Comparison of ENCODE assay signal across 8 cellular contexts in the genomic region with DNA sequence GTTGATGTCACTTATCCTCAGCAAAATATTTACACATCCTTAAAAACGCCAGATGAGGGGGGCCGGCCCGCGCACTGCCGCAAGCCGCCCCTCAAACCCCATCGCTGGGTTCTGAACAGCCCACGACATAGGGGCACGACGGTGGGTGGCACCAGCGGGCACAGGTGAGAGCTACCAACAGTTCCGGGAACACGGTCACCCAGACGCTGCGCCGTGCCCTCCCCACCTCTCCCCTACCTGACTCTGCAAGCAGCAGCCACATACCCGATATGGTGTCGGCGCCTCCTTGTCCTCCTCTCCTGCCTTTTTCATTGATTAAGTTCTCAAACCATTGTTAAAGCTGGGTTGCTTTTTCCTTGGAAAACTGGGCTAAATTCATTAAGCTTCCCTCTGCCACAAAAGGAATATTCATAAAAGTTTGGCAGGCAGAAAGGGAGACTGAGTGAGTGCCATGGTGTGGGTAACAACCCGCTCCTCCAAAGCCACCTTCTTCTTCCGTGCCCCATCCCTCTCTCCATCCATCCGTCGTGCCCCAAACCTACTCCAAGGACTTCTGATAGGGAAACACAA. TPM values are rescaled to one million over a fixed set of nuclear protein-coding genes. Genes with fewer than 3 reads are reported as not detected.
A peak's percentile ranks its signal among the peaks of the same experiment; 100 is the strongest.
DNase-seq lines count a peak whose midpoint lies in the region; ATAC-seq, FAIRE-seq and TF ChIP-seq lines count a peak whose summit lies in the region.

No MANE protein-coding gene starts in this region.

- CTCF ChIA-PET in activated CD4-positive, alpha-beta memory T cell treated with anti-CD3 and anti-CD28 coated beads for 36 hours (lab: Charles Lee) = no interaction called here
- CTCF ChIA-PET in activated CD4-positive, alpha-beta memory T cell treated with anti-CD3 and anti-CD28 coated beads, Interleukin-2, amount 10 ng/mL, durations not matched to agents 7 days and 5 days (lab: Charles Lee) = no interaction called here

- H3K4me3 ChIP-seq in lower leg skin (ENCODE audit: low read depth, poor library complexity, severe bottlenecking) (peak overlapping the region; percentile 55), thoracic aorta (peak overlapping the region; percentile 75)

- no peaks in the 10 kb centered on the region for H3K36me3 Mint-ChIP-seq in activated CD4-positive, alpha-beta memory T cell treated with anti-CD3 and anti-CD28 coated beads for 36 hours
- H3K36me3 Mint-ChIP-seq in activated CD4-positive, alpha-beta memory T cell treated with anti-CD3 and anti-CD28 coated beads, Interleukin-2, amount 10 ng/mL, durations not matched to agents 7 days and 5 days (ENCODE audit: low read depth) = no peaks in the 10 kb centered on the region
- H3K36me3 Mint-ChIP-seq in activated naive CD8-positive, alpha-beta T cell = no peaks in the 10 kb centered on the region

- H3K27ac Mint-ChIP-seq in activated CD4-positive, alpha-beta memory T cell treated with anti-CD3 and anti-CD28 coated beads for 36 hours = no peak overlapping the region
- no peak overlapping the region for H3K27ac Mint-ChIP-seq in activated CD4-positive, alpha-beta memory T cell treated with anti-CD3 and anti-CD28 coated beads, Interleukin-2, amount 10 ng/mL, durations not matched to agents 7 days and 5 days
- H3K27ac Mint-ChIP-seq in activated naive CD8-positive, alpha-beta T cell = no peak overlapping the region

- intact Hi-C loops in activated CD4-positive, alpha-beta memory T cell treated with anti-CD3 and anti-CD28 coated beads for 36 hours (cut with micrococcal nuclease) = no loop called here
- intact Hi-C loops in lower leg skin (cut with DNase I; ENCODE audit: low total_unique reads) = no loop called here

- FAIRE-seq in HTR-8/SVneo (lab: Jason Lieb, UNC) = no peak

- no peak for TF ChIP-seq POLR2A in lower leg skin (IDR thresholded peaks at IDR 0.05)

- no peaks in the 10 kb centered on the region for H3K27me3 ChIP-seq in thoracic aorta (replicated peaks; ENCODE audit: insufficient read depth)

- ATAC-seq in thoracic aorta (ENCODE audit: insufficient number of reproducible peaks, low FRiP score, low read depth) = no peak
- ATAC-seq in GM18873 (IDR thresholded peaks at IDR 0.05; ENCODE audit: low FRiP score, unreplicated experiment) = no peak

- peaks cover 5% of the 10 kb centered on the region for H3K4me1 Mint-ChIP-seq in activated CD4-positive, alpha-beta memory T cell treated with anti-CD3 and anti-CD28 coated beads for 36 hours (ENCODE audit: low read depth)
- H3K4me1 Mint-ChIP-seq in activated CD4-positive, alpha-beta memory T cell treated with anti-CD3 and anti-CD28 coated beads, Interleukin-2, amount 10 ng/mL, durations not matched to agents 7 days and 5 days = peaks cover 4% of the 10 kb centered on the region
- peaks cover 10% of the 10 kb centered on the region for H3K4me1 Mint-ChIP-seq in activated naive CD8-positive, alpha-beta T cell (ENCODE audit: low read depth)

- no peaks in the 10 kb centered on the region for H3K9me3 Mint-ChIP-seq in activated CD4-positive, alpha-beta memory T cell treated with anti-CD3 and anti-CD28 coated beads for 36 hours
- H3K9me3 Mint-ChIP-seq in activated CD4-positive, alpha-beta memory T cell treated with anti-CD3 and anti-CD28 coated beads, Interleukin-2, amount 10 ng/mL, durations not matched to agents 7 days and 5 days = no peaks in the 10 kb centered on the region
- no peaks in the 10 kb centered on the region for H3K9me3 Mint-ChIP-seq in activated naive CD8-positive, alpha-beta T cell (ENCODE audit: low read depth)

- no peaks in the 10 kb centered on the region for H3K9me3 ChIP-seq in thoracic aorta

- POLR2A ChIA-PET in activated CD4-positive, alpha-beta memory T cell treated with anti-CD3 and anti-CD28 coated beads for 36 hours (lab: Charles Lee) = no interaction called here
- POLR2A ChIA-PET in activated CD4-positive, alpha-beta memory T cell treated with anti-CD3 and anti-CD28 coated beads, Interleukin-2, amount 10 ng/mL, durations not matched to agents 7 days and 5 days (lab: Charles Lee) = no interaction called here

- TF ChIP-seq CTCF in lower leg skin (IDR thresholded peaks at IDR 0.05) (no peak), thoracic aorta (IDR thresholded peaks at IDR 0.05) (no peak), GM10266 (IDR thresholded peaks at IDR 0.05; ENCODE audit: control insufficient read depth, insufficient read depth, low read depth, missing control alignments) (no peak)

- peak overlapping the region; percentile 68 for H3K4me3 Mint-ChIP-seq in activated CD4-positive, alpha-beta memory T cell treated with anti-CD3 and anti-CD28 coated beads for 36 hours
- no peak overlapping the region for H3K4me3 Mint-ChIP-seq in activated CD4-positive, alpha-beta memory T cell treated with anti-CD3 and anti-CD28 coated beads, Interleukin-2, amount 10 ng/mL, durations not matched to agents 7 days and 5 days
- H3K4me3 Mint-ChIP-seq in activated naive CD8-positive, alpha-beta T cell = peak overlapping the region; percentile 86

- 1 to 45% methylated on average over 20 to 23 of the region's 23 CpGs for WGBS in lower leg skin, 2 donors

- no peaks in the 10 kb centered on the region for H3K36me3 ChIP-seq in thoracic aorta

- H3K27me3 Mint-ChIP-seq in activated CD4-positive, alpha-beta memory T cell treated with anti-CD3 and anti-CD28 coated beads for 36 hours = peaks cover 36% of the 10 kb centered on the region
- H3K27me3 Mint-ChIP-seq in activated CD4-positive, alpha-beta memory T cell treated with anti-CD3 and anti-CD28 coated beads, Interleukin-2, amount 10 ng/mL, durations not matched to agents 7 days and 5 days = peaks cover 41% of the 10 kb centered on the region
- H3K27me3 Mint-ChIP-seq in activated naive CD8-positive, alpha-beta T cell = peaks cover 4% of the 10 kb centered on the region

- peak overlapping the region in 1 of 2 donors; percentile 37 for H3K27ac ChIP-seq in thoracic aorta

- H3K4me1 ChIP-seq in thoracic aorta (ENCODE audit: control insufficient read depth in 1 of 2, low read depth in 2 of 2) = peaks cover 0 to 6% of the 10 kb centered on the region in 2 donors

- peak; percentile 20 for DNase-seq in activated CD4-positive, alpha-beta memory T cell treated with anti-CD3 and anti-CD28 coated beads for 36 hours
- DNase-seq in activated CD4-positive, alpha-beta memory T cell treated with anti-CD3 and anti-CD28 coated beads, Interleukin-2, amount 10 ng/mL, durations not matched to agents 7 days and 5 days = no peak
- DNase-seq in lower leg skin (ENCODE audit: low spot score in 2 of 2) = no peak
- no peak for DNase-seq in thoracic aorta (ENCODE audit: low spot score)
- DNase-seq in HTR-8/SVneo (ENCODE audit: insufficient read length, low spot score) = no peak
- DNase-seq in GM10266 (ENCODE audit: extremely low spot score) = no peak

RNA-seq across cellular contexts. Expression of a gene that starts 1.4 kb away (rescaled TPM):
- under 1 TPM; 0.39 to 0.43 TPM for total RNA-seq in activated CD4-positive, alpha-beta memory T cell treated with anti-CD3 and anti-CD28 coated beads for 36 hours
- not detected for total RNA-seq in activated CD4-positive, alpha-beta memory T cell treated with anti-CD3 and anti-CD28 coated beads, Interleukin-2, amount 10 ng/mL, durations not matched to agents 7 days and 5 days
- 10 to 100 TPM in 2 of 4 donors, 1 to 10 TPM in 2; 3.9 to 13.3 (median 8.8) TPM for total RNA-seq in lower leg skin
- 10 to 100 TPM; 15.9 to 21.5 TPM for total RNA-seq in thoracic aorta
